Comparison of ENCODE assay signal across 11 cellular contexts in the genomic region with DNA sequence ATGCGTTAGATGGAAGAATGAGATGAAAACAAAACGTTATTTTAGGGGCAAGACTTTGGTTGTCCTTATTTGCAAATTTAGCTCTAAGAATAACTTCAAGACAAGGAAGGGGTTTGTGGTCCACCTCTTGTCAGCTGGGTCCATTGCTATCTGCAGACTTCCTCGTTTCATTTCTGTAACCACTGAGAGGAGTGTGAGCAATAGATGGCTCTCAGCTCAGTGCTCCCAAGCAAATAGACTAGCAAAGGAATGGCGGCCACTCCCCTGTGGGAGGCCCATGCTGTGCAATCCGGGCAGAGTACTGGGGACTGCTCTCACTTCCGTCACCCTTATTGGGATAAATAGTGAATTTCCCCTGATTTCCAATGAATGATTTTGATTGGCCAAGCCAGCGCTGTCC.
DNase-seq lines count a peak whose midpoint lies in the region; ATAC-seq, FAIRE-seq and TF ChIP-seq lines count a peak whose summit lies in the region.
"Had no signal": no experiment of that assay in that cellular context is flagged by ENCODE, and none has a peak within 500 bp of the region (broad histone marks: within the 10 kb centered on the region; RNA-seq: fewer than 3 reads in every experiment).

No MANE protein-coding gene starts in this region.

- peak overlapping the region; percentile 68 for H3K27ac ChIP-seq in VCaP
- H3K27ac ChIP-seq in Karpas-422 (ENCODE audit: low read length), result no peak overlapping the region
- no peak overlapping the region for H3K27ac ChIP-seq in neural progenitor cell
- H3K27ac ChIP-seq: PC-9 had no signal

- H3K9me3 ChIP-seq in Karpas-422 (ENCODE audit: low read length) (no peaks in the 10 kb centered on the region), neural progenitor cell (ENCODE audit: low read depth) (no peaks in the 10 kb centered on the region)

- no peak overlapping the region for H3K4me3 ChIP-seq in Karpas-422 (ENCODE audit: low read length)
- no peak overlapping the region for H3K4me3 ChIP-seq in neural progenitor cell
- H3K4me3 ChIP-seq: PC-9 had no signal

- H3K79me2 ChIP-seq in Karpas-422 (ENCODE audit: low read length) (no peaks in the 10 kb centered on the region), neural progenitor cell (ENCODE audit: low read depth) (no peaks in the 10 kb centered on the region)

- H3K4me3 Mint-ChIP-seq in neural progenitor cell, result no peak overlapping the region

- no peaks in the 10 kb centered on the region for H3K36me3 Mint-ChIP-seq in neural progenitor cell

- H3K9me2 ChIP-seq in Karpas-422 (replicated peaks; ENCODE audit: insufficient read depth, low read length), result no peaks in the 10 kb centered on the region

- no peaks in the 10 kb centered on the region for H3K9me3 Mint-ChIP-seq in neural progenitor cell

- ATAC-seq in GM21390 (IDR thresholded peaks at IDR 0.05; ENCODE audit: unreplicated experiment), result peak; percentile 67
- ATAC-seq in HG03139 (IDR thresholded peaks at IDR 0.05; ENCODE audit: unreplicated experiment), result peak; percentile 48

- no peak overlapping the region for H3K9ac ChIP-seq in Karpas-422 (ENCODE audit: low read length)
- H3K9ac ChIP-seq in neural progenitor cell, result no peak overlapping the region

- no peak overlapping the region for H3K4me2 ChIP-seq in Karpas-422 (ENCODE audit: low read depth, low read length, poor library complexity, severe bottlenecking)
- no peak overlapping the region for H3K4me2 ChIP-seq in neural progenitor cell
- H3K4me2 ChIP-seq: PC-9 had no signal

- peak; percentile 99 for FAIRE-seq in GM18507 (lab: Jason Lieb, UNC)
- FAIRE-seq: bronchial epithelial cell had no signal

- H3K27ac Mint-ChIP-seq in neural progenitor cell, result no peak overlapping the region

- peaks cover 41% of the 10 kb centered on the region for H3F3A ChIP-seq in neural progenitor cell (ENCODE audit: low read depth)

- peaks cover 69% of the 10 kb centered on the region for H3K4me1 Mint-ChIP-seq in neural progenitor cell

- H3K4me1 ChIP-seq in Karpas-422 (ENCODE audit: low read length) (no peaks in the 10 kb centered on the region), neural progenitor cell (peaks cover 61% of the 10 kb centered on the region)

- H4K20me1 ChIP-seq in Karpas-422 (ENCODE audit: insufficient read depth, low read depth, low read length) (no peaks in the 10 kb centered on the region), neural progenitor cell (ENCODE audit: low read depth) (no peaks in the 10 kb centered on the region)

- H3K36me3 ChIP-seq in Karpas-422 (ENCODE audit: insufficient read depth, low read length), result no peaks in the 10 kb centered on the region
- H3K36me3 ChIP-seq in neural progenitor cell, result no peaks in the 10 kb centered on the region

- DNase-seq in GM18507 (ENCODE audit: extremely low spot score, insufficient read length, low read depth), result no peak
- DNase-seq in HuH-7.5 (ENCODE audit: low spot score), result no peak
- no peak for DNase-seq in dedifferentiated amniotic fluid mesenchymal stem cell (ENCODE audit: extremely low spot score)
- no peak for DNase-seq in Karpas-422
- no peak for DNase-seq in neural progenitor cell (ENCODE audit: low spot score)
- DNase-seq: PC-9; stimulated activated CD4-positive, alpha-beta T cell treated with anti-CD3 and anti-CD28 coated beads, Interleukin-2, amount 100 ng/mL, for 24 hours had no signal

- H3K27me3 Mint-ChIP-seq in neural progenitor cell (ENCODE audit: insufficient read depth, low read depth), result peaks cover 6% of the 10 kb centered on the region

- no peak overlapping the region for H2AFZ ChIP-seq in Karpas-422 (ENCODE audit: low read length)
- no peak overlapping the region for H2AFZ ChIP-seq in neural progenitor cell (replicated peaks)
- H2AFZ ChIP-seq: PC-9 had no signal

- H3K27me3 ChIP-seq in Karpas-422 (ENCODE audit: low read length) (no peaks in the 10 kb centered on the region), neural progenitor cell (no peaks in the 10 kb centered on the region)

- no peak for TF ChIP-seq CTCF in VCaP (conservative IDR thresholded peaks at IDR 0.05)
- no peak for TF ChIP-seq CTCF in neural progenitor cell (IDR thresholded peaks at IDR 0.05)
